In the genomic region with DNA sequence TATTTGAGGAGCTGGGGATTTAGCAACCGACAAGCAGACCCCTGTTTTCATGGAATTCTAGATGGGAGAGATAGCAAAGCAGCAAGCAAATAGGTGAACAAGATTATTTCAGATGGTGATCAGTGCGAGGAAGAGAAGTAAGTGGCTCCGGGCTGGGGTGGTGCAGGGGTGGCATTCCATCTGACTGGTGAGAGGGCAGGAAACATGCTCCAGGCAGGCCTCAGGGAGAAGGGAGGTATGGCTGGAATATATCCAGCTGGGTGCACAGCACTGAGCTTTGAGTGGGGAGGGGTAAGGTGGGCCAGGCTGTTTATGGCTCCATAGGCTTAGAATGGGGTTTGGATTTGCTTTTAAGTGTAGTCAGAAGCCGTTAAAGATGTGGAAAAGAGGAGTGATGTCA, we compare ENCODE assay signal across 1 cellular context.
TF ChIP-seq lines count a peak whose summit lies in the region.

No MANE protein-coding gene starts in this region.

TF ChIP-seq in HepG2, 621 proteins besides CTCF, POLR2A, EP300 and RAD21:
- TF ChIP-seq ATF7-NPFF (CRISPR knock-in tag; IDR thresholded peaks at IDR 0.05; ENCODE audit: low read depth) (no peak), POLR2AphosphoS5 (IDR thresholded peaks at IDR 0.05; ENCODE audit: low read depth, low read length) (no peak), FOXJ3 (CRISPR knock-in tag; IDR thresholded peaks at IDR 0.05; ENCODE audit: borderline replicate concordance) (no peak), ZNF260 (CRISPR knock-in tag; IDR thresholded peaks at IDR 0.05; ENCODE audit: borderline replicate concordance, low read depth) (no peak), TOE1 (CRISPR knock-in tag; IDR thresholded peaks at IDR 0.05) (no peak), TCF12 (IDR thresholded peaks at IDR 0.05) (no peak), TCF12 (CRISPR knock-in tag; IDR thresholded peaks at IDR 0.05) (no peak), ZFX (CRISPR knock-in tag; IDR thresholded peaks at IDR 0.05; ENCODE audit: low read depth) (no peak)
- TF ChIP-seq, protein P1, sequence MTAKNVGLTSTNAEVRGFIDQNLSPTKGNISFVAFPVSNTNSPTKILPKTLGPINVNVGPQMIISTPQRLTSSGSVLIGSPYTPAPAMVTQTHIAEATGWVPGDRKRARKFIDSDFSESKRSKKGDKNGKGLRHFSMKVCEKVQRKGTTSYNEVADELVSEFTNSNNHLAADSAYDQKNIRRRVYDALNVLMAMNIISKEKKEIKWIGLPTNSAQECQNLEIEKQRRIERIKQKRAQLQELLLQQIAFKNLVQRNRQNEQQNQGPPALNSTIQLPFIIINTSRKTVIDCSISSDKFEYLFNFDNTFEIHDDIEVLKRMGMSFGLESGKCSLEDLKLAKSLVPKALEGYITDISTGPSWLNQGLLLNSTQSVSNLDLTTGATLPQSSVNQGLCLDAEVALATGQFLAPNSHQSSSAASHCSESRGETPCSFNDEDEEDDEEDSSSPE (CRISPR knock-in tag; IDR thresholded peaks at IDR 0.05), result no peak
- TF ChIP-seq, protein P2, sequence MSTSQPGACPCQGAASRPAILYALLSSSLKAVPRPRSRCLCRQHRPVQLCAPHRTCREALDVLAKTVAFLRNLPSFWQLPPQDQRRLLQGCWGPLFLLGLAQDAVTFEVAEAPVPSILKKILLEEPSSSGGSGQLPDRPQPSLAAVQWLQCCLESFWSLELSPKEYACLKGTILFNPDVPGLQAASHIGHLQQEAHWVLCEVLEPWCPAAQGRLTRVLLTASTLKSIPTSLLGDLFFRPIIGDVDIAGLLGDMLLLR (CRISPR knock-in tag; IDR thresholded peaks at IDR 0.05), result no peak
- TF ChIP-seq, protein P3, sequence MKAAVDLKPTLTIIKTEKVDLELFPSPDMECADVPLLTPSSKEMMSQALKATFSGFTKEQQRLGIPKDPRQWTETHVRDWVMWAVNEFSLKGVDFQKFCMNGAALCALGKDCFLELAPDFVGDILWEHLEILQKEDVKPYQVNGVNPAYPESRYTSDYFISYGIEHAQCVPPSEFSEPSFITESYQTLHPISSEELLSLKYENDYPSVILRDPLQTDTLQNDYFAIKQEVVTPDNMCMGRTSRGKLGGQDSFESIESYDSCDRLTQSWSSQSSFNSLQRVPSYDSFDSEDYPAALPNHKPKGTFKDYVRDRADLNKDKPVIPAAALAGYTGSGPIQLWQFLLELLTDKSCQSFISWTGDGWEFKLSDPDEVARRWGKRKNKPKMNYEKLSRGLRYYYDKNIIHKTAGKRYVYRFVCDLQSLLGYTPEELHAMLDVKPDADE (CRISPR knock-in tag; IDR thresholded peaks at IDR 0.05), result no peak
TF ChIP-seq in HepG2: peak in this region for 0.
